ENCODE assay signal across 8 cellular contexts in the genomic region with DNA sequence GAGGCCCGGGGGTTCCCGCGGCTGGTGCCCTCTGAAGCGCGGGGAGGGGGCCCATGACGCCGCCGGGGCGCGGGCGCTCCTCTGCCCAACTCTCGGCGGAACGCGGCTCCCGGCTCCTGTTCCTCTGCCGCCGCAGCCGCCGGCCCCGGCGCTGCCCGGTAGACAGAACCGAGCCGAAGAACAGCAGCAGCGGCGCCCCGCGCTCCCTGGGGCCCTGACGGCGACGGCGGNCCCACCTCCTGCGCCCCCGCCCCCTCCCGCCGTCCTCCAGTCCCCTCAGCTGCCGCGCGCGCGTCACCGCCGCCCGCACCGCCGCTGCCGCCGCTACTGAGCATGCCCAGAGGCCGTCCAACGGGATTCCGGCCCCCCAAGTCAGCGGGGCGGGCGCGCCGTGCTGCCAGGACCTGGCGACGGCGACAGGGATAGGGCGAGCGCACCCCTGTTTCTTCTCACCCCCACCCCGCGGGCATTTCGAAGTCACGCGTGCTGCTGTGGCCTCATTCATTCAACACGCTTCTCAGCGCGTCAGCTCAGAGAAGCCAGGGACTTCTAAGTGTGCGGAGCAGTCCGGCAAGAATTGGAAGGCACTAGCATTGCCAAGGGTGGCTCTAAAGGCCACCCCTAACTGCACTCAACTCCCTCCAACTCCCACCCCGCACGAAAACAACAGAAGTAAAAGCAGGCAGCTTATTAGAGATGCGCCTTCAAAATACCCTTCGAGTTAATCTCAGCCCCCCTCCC. TPM values are rescaled to one million over a fixed set of nuclear protein-coding genes. Genes with fewer than 3 reads are reported as not detected.
DNase-seq lines count a peak whose midpoint lies in the region; ATAC-seq and TF ChIP-seq lines count a peak whose summit lies in the region.

A gene (minus strand): TSS at position 182 of the 741 bp plus-strand sequence. CDS start 283 bp downstream, outside the sequence.

- 0 to 8% (median 1%) methylated on average over 32 to 76 of the region's 76 CpGs for WGBS in heart left ventricle, 4 donors
- WGBS in upper lobe of left lung, 2 donors, result 1 to 2% methylated on average over 33 to 51 of the region's 76 CpGs

- DNase-seq in GM12864 (ENCODE audit: low read depth) (peak; percentile 70), NCI-H1092 (lab: John Stamatoyannopoulos, UW) (peak; percentile 71), SW 1271 (lab: John Stamatoyannopoulos, UW) (peak; percentile 40 to 85), heart left ventricle (peak; percentile 95 to 98 (median 96)), posterior vena cava (ENCODE audit: low spot score) (peak; percentile 97), upper lobe of left lung (peak; percentile 97 to 99)
- peak; percentile 97 for DNase-seq in activated naive CD8-positive, alpha-beta T cell treated with anti-CD3 and anti-CD28 coated beads, Interleukin-2, amount 50 U/mL, for 24 hours

- no peaks in the 10 kb centered on the region for H3K27me3 ChIP-seq in heart left ventricle
- no peaks in the 10 kb centered on the region for H3K27me3 ChIP-seq in upper lobe of left lung

- H3K4me3 ChIP-seq in GM12864 (ENCODE audit: low read depth, low read length), result peak within 1 kb of the TSS; percentile 100
- H3K4me3 ChIP-seq in heart left ventricle, result peak within 1 kb of the TSS; percentile 49 to 89 (median 80)
- peak within 1 kb of the TSS; percentile 64 to 89 (median 79) for H3K4me3 ChIP-seq in upper lobe of left lung

- peak; percentile 57 for ATAC-seq in HG02610 (IDR thresholded peaks at IDR 0.05; ENCODE audit: unreplicated experiment)
- ATAC-seq in activated naive CD8-positive, alpha-beta T cell treated with anti-CD3 and anti-CD28 coated beads, Interleukin-2, amount 50 U/mL, for 24 hours, result peak; percentile 77
- peak; percentile 81 to 93 (median 88) for ATAC-seq in heart left ventricle
- ATAC-seq in upper lobe of left lung (ENCODE audit: low FRiP score in 2 of 2), result peak; percentile 91 to 94

- peak within 1 kb of the TSS; percentile 96 for H3K4me3 Mint-ChIP-seq in activated naive CD8-positive, alpha-beta T cell treated with anti-CD3 and anti-CD28 coated beads, Interleukin-2, amount 50 U/mL, for 24 hours

- peaks cover 0 to 45% (median 23%) of the 10 kb centered on the region in 12 donors for H3K4me1 ChIP-seq in heart left ventricle
- peaks cover 13 to 34% (median 24%) of the 10 kb centered on the region in 4 donors for H3K4me1 ChIP-seq in upper lobe of left lung

- TF ChIP-seq CTCF in GM12864 (IDR thresholded peaks at IDR 0.05; ENCODE audit: low read depth, low read length, missing control alignments), result no peak
- TF ChIP-seq CTCF in heart left ventricle (IDR thresholded peaks at IDR 0.05), result no peak
- no peak for TF ChIP-seq CTCF in upper lobe of left lung (IDR thresholded peaks at IDR 0.05)

- peak in 1 of 2 donors; percentile 75 for TF ChIP-seq POLR2A in heart left ventricle (IDR thresholded peaks at IDR 0.05)
- peak in 3 of 4 donors; percentile 73 to 91 (median 87) for TF ChIP-seq POLR2A in upper lobe of left lung (IDR thresholded peaks at IDR 0.05)

- H3K27ac Mint-ChIP-seq in activated naive CD8-positive, alpha-beta T cell treated with anti-CD3 and anti-CD28 coated beads, Interleukin-2, amount 50 U/mL, for 24 hours, result peak within 1 kb of the TSS; percentile 97

- H3K36me3 ChIP-seq in heart left ventricle, result no peaks in the 10 kb centered on the region
- no peaks in the 10 kb centered on the region for H3K36me3 ChIP-seq in upper lobe of left lung

- H3K27me3 Mint-ChIP-seq in activated naive CD8-positive, alpha-beta T cell treated with anti-CD3 and anti-CD28 coated beads, Interleukin-2, amount 50 U/mL, for 24 hours, result no peaks in the 10 kb centered on the region

- peaks cover 54% of the 10 kb centered on the region for H3K4me1 Mint-ChIP-seq in activated naive CD8-positive, alpha-beta T cell treated with anti-CD3 and anti-CD28 coated beads, Interleukin-2, amount 50 U/mL, for 24 hours

- no peaks in the 10 kb centered on the region for H3K9me3 Mint-ChIP-seq in activated naive CD8-positive, alpha-beta T cell treated with anti-CD3 and anti-CD28 coated beads, Interleukin-2, amount 50 U/mL, for 24 hours

- H3K9me3 ChIP-seq in heart left ventricle, result no peaks in the 10 kb centered on the region
- no peaks in the 10 kb centered on the region for H3K9me3 ChIP-seq in upper lobe of left lung

- H3K27ac ChIP-seq in heart left ventricle (peak within 1 kb of the TSS; percentile 79 to 96 (median 94)), upper lobe of left lung (peak within 1 kb of the TSS; percentile 98 to 99 (median 99))

- no peak for TF ChIP-seq EP300 in upper lobe of left lung (IDR thresholded peaks at IDR 0.05)

- peaks cover 10% of the 10 kb centered on the region for H3K36me3 Mint-ChIP-seq in activated naive CD8-positive, alpha-beta T cell treated with anti-CD3 and anti-CD28 coated beads, Interleukin-2, amount 50 U/mL, for 24 hours (ENCODE audit: low read depth)

- intact Hi-C loops in heart left ventricle (cut with DNase I), result loop anchor here in 5 of 10 donors (5.0 to 10.0 kb wide), 4 partner anchors 53 to 117 kb away; a partner anchor contains a TSS
- intact Hi-C loops in posterior vena cava (cut with DNase I), result no loop called here

RNA-seq across cellular contexts. Expression of the gene that starts here (rescaled TPM):
- total RNA-seq in heart left ventricle (1 to 10 TPM; 1.7 to 4.2 (median 2.4) TPM), posterior vena cava (1 to 10 TPM; 5.0 to 5.4 TPM), upper lobe of left lung (10 to 100 TPM in 1 of 6 donors, 1 to 10 TPM in 5; 2.6 to 10.7 (median 5.7) TPM)
- polyA plus RNA-seq in heart left ventricle, result 1 to 10 TPM in 1 of 2 donors, under 1 TPM in 1; 0.95 to 1.7 TPM

Comparison
In these comparisons a context has a peak if more than half of its experiments do, and no peak if none do; other contexts are left out.
1. Peak in every context shown above with its lines: DNase-seq, ATAC-seq, H3K4me3 ChIP-seq and H3K27ac ChIP-seq.